In the genomic region with DNA sequence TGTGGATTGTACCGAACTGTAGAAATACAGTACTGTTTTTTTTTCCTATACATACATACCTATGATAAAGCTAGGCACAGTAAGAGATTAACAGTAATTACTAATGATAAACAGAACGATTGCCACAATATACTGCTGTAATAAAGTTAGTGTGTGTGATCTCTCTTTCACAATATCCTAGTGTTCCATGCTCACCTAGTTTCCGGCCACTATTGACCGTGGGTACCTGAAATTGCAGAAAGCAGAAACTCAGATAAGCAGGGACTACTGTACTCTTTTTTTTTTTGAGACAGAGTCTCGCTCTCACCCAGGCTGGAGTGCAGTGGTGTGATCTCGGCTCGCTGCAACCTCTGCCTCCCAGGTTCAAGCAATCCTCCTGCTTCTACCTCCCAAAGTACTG, we compare ENCODE assay signal across 34 cellular contexts. TPM values are rescaled to one million over a fixed set of nuclear protein-coding genes. Genes with fewer than 3 reads are reported as not detected.
"Had no signal": no experiment of that assay in that cellular context is flagged by ENCODE, and none has a peak within 500 bp of the region (broad histone marks: within the 10 kb centered on the region; RNA-seq: fewer than 3 reads in every experiment).

No MANE protein-coding gene starts in this region.

- H3K9me3 ChIP-seq: lower lobe of right lung, neutrophil, ovary, sigmoid colon, testis, thyroid gland, vagina had no signal

- H3K4me1 ChIP-seq: neural progenitor cell had no signal

- H3K27me3 ChIP-seq: neural progenitor cell, neutrophil, ovary, testis, thyroid gland, transverse colon, upper lobe of left lung, vagina had no signal

- H3K27ac ChIP-seq: lower lobe of right lung, neural progenitor cell, neutrophil, ovary, sigmoid colon, testis, thyroid gland, transverse colon, upper lobe of left lung, vagina had no signal

- H3K4me3 ChIP-seq: lower lobe of right lung, neural progenitor cell, ovary, sigmoid colon, smooth muscle cell, stomach, testis, thyroid gland, transverse colon, upper lobe of left lung, vagina had no signal

- H3K36me3 ChIP-seq: lower lobe of right lung, neural progenitor cell, neutrophil, ovary, sigmoid colon, stomach, thyroid gland, transverse colon, upper lobe of left lung, vagina had no signal

- FAIRE-seq: keratinocyte had no signal

- H3K9ac ChIP-seq: neural progenitor cell had no signal

- H2AFZ ChIP-seq: neural progenitor cell had no signal

- H3K4me2 ChIP-seq: neural progenitor cell, smooth muscle cell had no signal

- ATAC-seq: left cardiac atrium; left lobe of liver; left ventricle myocardium superior; lower lobe of right lung; natural killer cell; right cardiac atrium; stimulated activated memory B cell treated with anti-CD40 and anti-IgM and Interleukin-4, amounts not matched to agents 10 μg/mL and 1 μg/mL and 100 μg/mL, for 72 hours; stimulated activated naive CD8-positive, alpha-beta T cell treated with anti-CD3 and anti-CD28 coated beads, Interleukin-15, Interleukin-2, amounts not matched to agents 100 U/mL and 50 U/mL, for 24 hours had no signal

- DNase-seq: hippocampal formation; kidney glomerular epithelial cell; left cardiac atrium; left ventricle myocardium superior; lower lobe of right lung; mammary epithelial cell; mesenchymal stem cell; naive B cell; natural killer cell; nephron progenitor cell; occipital lobe; retina; sigmoid colon; stimulated activated CD4-positive, alpha-beta T cell treated with anti-CD3 and anti-CD28 coated beads, Interleukin-1b, Interleukin-23, amount 100 ng/mL, for 48 hours; stimulated activated CD4-positive, alpha-beta T cell treated with anti-CD3 and anti-CD28 coated beads, Interleukin-2, amount 100 ng/mL, for 48 hours; stimulated activated CD4-positive, alpha-beta T cell treated with anti-CD3 and anti-CD28 coated beads, Interleukin-4, amount 100 ng/mL, for 4 hours; stimulated activated CD8-positive, alpha-beta memory T cell treated with anti-CD3 and anti-CD28 coated beads, Interleukin-4, amount 100 ng/mL, for 48 hours; stimulated activated naive CD8-positive, alpha-beta T cell treated with anti-CD3 and anti-CD28 coated beads, Interleukin-15, Interleukin-2, amounts not matched to agents 100 U/mL and 50 U/mL, for 24 hours; stomach; testis; thyroid gland; transverse colon; upper lobe of left lung had no signal

RNA-seq across cellular contexts. Expression of a gene that starts 4.8 kb away (rescaled TPM):
- total RNA-seq: mononuclear cell, occipital lobe, sigmoid colon, smooth muscle cell, stomach, testis, thyroid gland, transverse colon, urinary bladder, vagina had no signal
- polyA plus RNA-seq: keratinocyte, mammary epithelial cell, ovary, right cardiac atrium, sigmoid colon, smooth muscle cell, stomach, urinary bladder had no signal
